Comparison of ENCODE assay signal across 8 cellular contexts in genomic region chr6:56115715-56116114, GRCh38.
"Had no signal": no experiment of that assay in that cellular context is flagged by ENCODE, and none has a peak within 500 bp of the region (broad histone marks: within the 10 kb centered on the region; RNA-seq: fewer than 3 reads in every experiment).

No MANE protein-coding gene starts in this region.

- ATAC-seq: GM12878 had no signal

- FAIRE-seq: G401.6, GM12878, GM12891, GM12892, GM18507, GM19239 had no signal

- DNase-seq: GDM1, GF-D8 had no signal

- H3K4me3 ChIP-seq: GM12878 had no signal
